ENCODE assay signal across 15 cellular contexts in genomic region chr17:28698253-28698941, GRCh38. TPM values are rescaled to one million over a fixed set of nuclear protein-coding genes. Genes with fewer than 3 reads are reported as not detected.
DNase-seq lines count a peak whose midpoint lies in the region; ATAC-seq and TF ChIP-seq lines count a peak whose summit lies in the region.
"Had no signal": no experiment of that assay in that cellular context is flagged by ENCODE, and none has a peak within 500 bp of the region (broad histone marks: within the 10 kb centered on the region; RNA-seq: fewer than 3 reads in every experiment).

No MANE protein-coding gene starts in this region.

- no peak for TF ChIP-seq CTCF in foreskin fibroblast (IDR thresholded peaks at IDR 0.05; ENCODE audit: low read depth, low read length)

- H3K27ac Mint-ChIP-seq in activated CD4-positive, alpha-beta T cell treated with anti-CD3 and anti-CD28 coated beads, Interleukin-2, amount 10 ng/mL, durations not matched to agents 24 days and 14 days, result peak overlapping the region; percentile 26
- no peak overlapping the region for H3K27ac Mint-ChIP-seq in activated CD4-positive, alpha-beta T cell treated with anti-CD3 and anti-CD28 coated beads, Interleukin-2, amount 10 ng/mL, durations not matched to agents 7 days and 5 days

- DNase-seq in activated CD4-positive, alpha-beta T cell treated with anti-CD3 and anti-CD28 coated beads, Interleukin-2, amount 10 ng/mL, durations not matched to agents 24 days and 14 days, result no peak
- DNase-seq in activated CD4-positive, alpha-beta T cell treated with anti-CD3 and anti-CD28 coated beads, Interleukin-2, amount 10 ng/mL, durations not matched to agents 7 days and 5 days, result no peak
- DNase-seq in OCI-M1 (lab: John Stamatoyannopoulos, UW) (peak; percentile 70), foreskin fibroblast (peak; percentile 32 to 62), renal cortical epithelial cell (ENCODE audit: low read depth) (peak; percentile 83), SW 1271 (lab: John Stamatoyannopoulos, UW) (no peak), NCI-H446 (lab: John Stamatoyannopoulos, UW) (no peak)
- DNase-seq: mammary epithelial cell, NCI-H187, NCI-H774, substantia nigra had no signal

- H3K9me3 Mint-ChIP-seq in activated CD4-positive, alpha-beta T cell treated with anti-CD3 and anti-CD28 coated beads, Interleukin-2, amount 10 ng/mL, durations not matched to agents 24 days and 14 days, result no peaks in the 10 kb centered on the region
- no peaks in the 10 kb centered on the region for H3K9me3 Mint-ChIP-seq in activated CD4-positive, alpha-beta T cell treated with anti-CD3 and anti-CD28 coated beads, Interleukin-2, amount 10 ng/mL, durations not matched to agents 7 days and 5 days
- H3K9me3 Mint-ChIP-seq: central memory CD8-positive, alpha-beta T cell had no signal

- no peak overlapping the region for H3K4me3 ChIP-seq in foreskin fibroblast (ENCODE audit: low read depth in 1 of 2, low read length in 2 of 2)
- H3K4me3 ChIP-seq: smooth muscle cell had no signal

- intact Hi-C loops in activated CD4-positive, alpha-beta T cell treated with anti-CD3 and anti-CD28 coated beads, Interleukin-2, amount 10 ng/mL, durations not matched to agents 24 days and 14 days (cut with micrococcal nuclease), result no loop called here

- H3K4me1 Mint-ChIP-seq in activated CD4-positive, alpha-beta T cell treated with anti-CD3 and anti-CD28 coated beads, Interleukin-2, amount 10 ng/mL, durations not matched to agents 24 days and 14 days, result peaks cover 3% of the 10 kb centered on the region
- no peaks in the 10 kb centered on the region for H3K4me1 Mint-ChIP-seq in activated CD4-positive, alpha-beta T cell treated with anti-CD3 and anti-CD28 coated beads, Interleukin-2, amount 10 ng/mL, durations not matched to agents 7 days and 5 days
- H3K4me1 Mint-ChIP-seq: central memory CD8-positive, alpha-beta T cell had no signal

- no peak for ATAC-seq in HG03095 (IDR thresholded peaks at IDR 0.05; ENCODE audit: unreplicated experiment)
- ATAC-seq: Right ventricle myocardium inferior had no signal

- POLR2A ChIA-PET in activated CD4-positive, alpha-beta T cell treated with anti-CD3 and anti-CD28 coated beads, Interleukin-2, amount 10 ng/mL, durations not matched to agents 7 days and 5 days (lab: Charles Lee), result interaction anchor here (0.6 kb wide), 1 partner anchor 10 kb away, joined by 4 read pairs; no protein-coding TSS in a partner anchor

- no peaks in the 10 kb centered on the region for H3K27me3 Mint-ChIP-seq in activated CD4-positive, alpha-beta T cell treated with anti-CD3 and anti-CD28 coated beads, Interleukin-2, amount 10 ng/mL, durations not matched to agents 24 days and 14 days
- no peaks in the 10 kb centered on the region for H3K27me3 Mint-ChIP-seq in activated CD4-positive, alpha-beta T cell treated with anti-CD3 and anti-CD28 coated beads, Interleukin-2, amount 10 ng/mL, durations not matched to agents 7 days and 5 days
- H3K27me3 Mint-ChIP-seq: central memory CD8-positive, alpha-beta T cell had no signal

- peaks cover 77% of the 10 kb centered on the region for H3K36me3 Mint-ChIP-seq in activated CD4-positive, alpha-beta T cell treated with anti-CD3 and anti-CD28 coated beads, Interleukin-2, amount 10 ng/mL, durations not matched to agents 24 days and 14 days (ENCODE audit: low read depth)
- peaks cover 64% of the 10 kb centered on the region for H3K36me3 Mint-ChIP-seq in activated CD4-positive, alpha-beta T cell treated with anti-CD3 and anti-CD28 coated beads, Interleukin-2, amount 10 ng/mL, durations not matched to agents 7 days and 5 days (ENCODE audit: low read depth)

- CTCF ChIA-PET in activated CD4-positive, alpha-beta T cell treated with anti-CD3 and anti-CD28 coated beads, Interleukin-2, amount 10 ng/mL, durations not matched to agents 7 days and 5 days (lab: Charles Lee), result interaction anchor here (0.6 kb wide), 1 partner anchor 26 kb away, joined by 3 read pairs; no protein-coding TSS in a partner anchor

- H3K4me3 Mint-ChIP-seq in activated CD4-positive, alpha-beta T cell treated with anti-CD3 and anti-CD28 coated beads, Interleukin-2, amount 10 ng/mL, durations not matched to agents 24 days and 14 days, result no peak overlapping the region
- H3K4me3 Mint-ChIP-seq in activated CD4-positive, alpha-beta T cell treated with anti-CD3 and anti-CD28 coated beads, Interleukin-2, amount 10 ng/mL, durations not matched to agents 7 days and 5 days, result no peak overlapping the region
- H3K4me3 Mint-ChIP-seq: central memory CD8-positive, alpha-beta T cell had no signal

RNA-seq across cellular contexts. Expression of gene PROCA1, which starts 13.3 kb away (rescaled TPM):
- 6.0 TPM in 2 replicates for total RNA-seq in activated CD4-positive, alpha-beta T cell treated with anti-CD3 and anti-CD28 coated beads, Interleukin-2, amount 10 ng/mL, durations not matched to agents 24 days and 14 days
- 1 to 10 TPM; 5.5 to 5.7 TPM for total RNA-seq in activated CD4-positive, alpha-beta T cell treated with anti-CD3 and anti-CD28 coated beads, Interleukin-2, amount 10 ng/mL, durations not matched to agents 7 days and 5 days
- total RNA-seq in renal cortical epithelial cell, result 0.17 and 1.1 TPM in 2 replicates

RNA-seq across cellular contexts. Expression of gene RAB34, which starts 19.3 kb away (rescaled TPM):
- total RNA-seq in activated CD4-positive, alpha-beta T cell treated with anti-CD3 and anti-CD28 coated beads, Interleukin-2, amount 10 ng/mL, durations not matched to agents 24 days and 14 days, result 19.2 and 20.6 TPM in 2 replicates
- 10 to 100 TPM; 11.0 to 11.8 TPM for total RNA-seq in activated CD4-positive, alpha-beta T cell treated with anti-CD3 and anti-CD28 coated beads, Interleukin-2, amount 10 ng/mL, durations not matched to agents 7 days and 5 days
- 131 and 208 TPM in 2 replicates for total RNA-seq in renal cortical epithelial cell

RNA-seq across cellular contexts. Expression of gene RPL23A, which starts 21.4 kb away (rescaled TPM):
- total RNA-seq in activated CD4-positive, alpha-beta T cell treated with anti-CD3 and anti-CD28 coated beads, Interleukin-2, amount 10 ng/mL, durations not matched to agents 24 days and 14 days, result 1,588 and 1,610 TPM in 2 replicates
- total RNA-seq in activated CD4-positive, alpha-beta T cell treated with anti-CD3 and anti-CD28 coated beads, Interleukin-2, amount 10 ng/mL, durations not matched to agents 7 days and 5 days, result 1,000 to 10,000 TPM; 1,884 to 2,250 TPM
- 540 and 600 TPM in 2 replicates for total RNA-seq in renal cortical epithelial cell

RNA-seq across cellular contexts. Expression of gene TLCD1, which starts 27.6 kb away (rescaled TPM):
- total RNA-seq in activated CD4-positive, alpha-beta T cell treated with anti-CD3 and anti-CD28 coated beads, Interleukin-2, amount 10 ng/mL, durations not matched to agents 24 days and 14 days, result 12.5 and 16.8 TPM in 2 replicates
- 1 to 10 TPM; 2.1 to 2.3 TPM for total RNA-seq in activated CD4-positive, alpha-beta T cell treated with anti-CD3 and anti-CD28 coated beads, Interleukin-2, amount 10 ng/mL, durations not matched to agents 7 days and 5 days
- total RNA-seq in renal cortical epithelial cell, result 8.1 and 18.2 TPM in 2 replicates

RNA-seq across cellular contexts. Expression of gene NEK8, which starts 30.2 kb away (rescaled TPM):
- 5.5 and 6.1 TPM in 2 replicates for total RNA-seq in activated CD4-positive, alpha-beta T cell treated with anti-CD3 and anti-CD28 coated beads, Interleukin-2, amount 10 ng/mL, durations not matched to agents 24 days and 14 days
- total RNA-seq in activated CD4-positive, alpha-beta T cell treated with anti-CD3 and anti-CD28 coated beads, Interleukin-2, amount 10 ng/mL, durations not matched to agents 7 days and 5 days, result 1 to 10 TPM; 7.3 TPM
- 2.4 and 5.6 TPM in 2 replicates for total RNA-seq in renal cortical epithelial cell

Comparison
In these comparisons a context has a peak if more than half of its experiments do, and no peak if none do; other contexts are left out.
1. DNase-seq: peak in OCI-M1 (single experiment), foreskin fibroblast (2 of 2) and renal cortical epithelial cell (single experiment); none in activated CD4-positive, alpha-beta T cell treated with anti-CD3 and anti-CD28 coated beads, Interleukin-2, amount 10 ng/mL, durations not matched to agents 24 days and 14 days (single experiment), activated CD4-positive, alpha-beta T cell treated with anti-CD3 and anti-CD28 coated beads, Interleukin-2, amount 10 ng/mL, durations not matched to agents 7 days and 5 days (single experiment), SW 1271 (0 of 2) and NCI-H446 (0 of 2).